In the genomic region with DNA sequence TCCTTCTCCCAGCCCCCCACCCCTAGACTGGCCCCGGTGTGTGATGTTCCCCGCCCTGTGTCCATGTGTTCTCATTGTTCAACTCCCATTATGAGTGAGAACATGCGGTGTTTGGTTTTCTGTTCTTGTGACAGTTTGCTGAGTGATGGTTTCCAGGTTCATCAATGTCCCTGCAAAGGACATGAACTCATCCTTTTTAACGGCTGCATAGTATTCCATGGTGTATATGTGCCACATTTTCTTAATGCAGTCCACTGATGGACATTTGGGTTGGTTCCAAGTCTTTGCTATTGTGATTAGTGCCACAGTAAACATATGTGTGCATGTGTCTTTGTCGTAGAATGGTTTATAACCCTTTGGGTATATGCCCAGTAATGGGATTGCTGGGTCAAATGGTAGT, we compare ENCODE assay signal across 7 cellular contexts. TPM values are rescaled to one million over a fixed set of nuclear protein-coding genes. Genes with fewer than 3 reads are reported as not detected.
"Had no signal": no experiment of that assay in that cellular context is flagged by ENCODE, and none has a peak within 500 bp of the region (broad histone marks: within the 10 kb centered on the region; RNA-seq: fewer than 3 reads in every experiment).

No MANE protein-coding gene starts in this region.

RNA-seq across cellular contexts. Expression of a gene that starts 4.7 kb away (rescaled TPM):
- total RNA-seq: GM23248, GM23338, H1, H4, H7, H9, HFFc6 had no signal
- polyA plus RNA-seq: GM23248, GM23338, H1 had no signal

RNA-seq across cellular contexts. Expression of a gene that starts 15.2 kb away (rescaled TPM):
- total RNA-seq: GM23248, GM23338, H1, H4, H7, H9, HFFc6 had no signal
- polyA plus RNA-seq: GM23248, GM23338, H1 had no signal

RNA-seq across cellular contexts. Expression of a gene that starts 52.0 kb away (rescaled TPM):
- total RNA-seq: GM23248, H1, H4, H7, H9, HFFc6 had no signal
- polyA plus RNA-seq: GM23338, H1 had no signal
